Comparison of ENCODE assay signal across 35 cellular contexts in the genomic region with DNA sequence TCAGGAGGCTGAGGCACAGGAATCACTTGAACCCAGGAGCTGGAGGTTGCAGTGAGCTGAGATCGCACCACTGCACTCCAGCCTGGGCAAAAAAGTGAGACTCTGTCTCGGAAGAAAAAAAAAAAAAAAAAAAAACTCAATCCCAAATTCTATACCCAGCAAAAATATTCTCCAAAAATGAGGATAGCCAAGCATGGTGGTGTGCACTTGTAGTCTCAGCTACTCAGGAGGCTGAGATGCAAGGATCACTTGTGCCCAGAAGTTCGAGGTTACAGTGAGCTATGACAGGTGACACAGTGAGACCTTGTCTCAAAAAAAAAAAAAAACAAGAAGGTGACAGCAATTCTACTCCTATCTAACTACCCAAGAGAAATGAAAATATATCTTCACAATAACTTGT. TPM values are rescaled to one million over a fixed set of nuclear protein-coding genes. Genes with fewer than 3 reads are reported as not detected.
DNase-seq lines count a peak whose midpoint lies in the region; ATAC-seq, FAIRE-seq and TF ChIP-seq lines count a peak whose summit lies in the region.
"Had no signal": no experiment of that assay in that cellular context is flagged by ENCODE, and none has a peak within 500 bp of the region (broad histone marks: within the 10 kb centered on the region; RNA-seq: fewer than 3 reads in every experiment).

No MANE protein-coding gene starts in this region.

- H3K4me1 Mint-ChIP-seq in H9, result peaks cover 2% of the 10 kb centered on the region in 2 experiments

- H3T11ph ChIP-seq in H9 (ENCODE audit: low read length), result no peak overlapping the region

- H3K79me2 ChIP-seq in K562 (ENCODE audit: control insufficient read depth, insufficient read depth, low read length) (peaks cover 38% of the 10 kb centered on the region), H9 (ENCODE audit: insufficient read depth, low read length) (0 out of 2 replicates have a peak, but pooled peaks cover 2% of the 10 kb centered on the region)

- H3K18ac ChIP-seq in H9 (ENCODE audit: insufficient read length, low read depth, low read length), result no peak overlapping the region

- H3K9me3 ChIP-seq in HEK293 (ENCODE audit: control insufficient read depth, insufficient read depth, low read depth, low read length) (no peaks in the 10 kb centered on the region), K562 (replicated peaks; ENCODE audit: control insufficient read depth, insufficient read depth, low read depth, low read length) (no peaks in the 10 kb centered on the region; the same call in 1 of the 2 replicates), H9 (ENCODE audit: control insufficient read depth, low read depth, low read length) (no peaks in the 10 kb centered on the region)
- H3K9me3 ChIP-seq: A549, BE2C, Caco-2 had no signal

- TF ChIP-seq RAD21 in K562 (CRISPR knock-in tag; conservative IDR thresholded peaks at IDR 0.05 in 1 of 2, IDR thresholded peaks at IDR 0.05 in 1 of 2), result no peak

- H4K91ac ChIP-seq in H9 (ENCODE audit: insufficient read length, low read depth, low read length), result no peak overlapping the region

- H3K4me3 ChIP-seq in HEK293 (ENCODE audit: low read depth, low read length), result no peak overlapping the region
- H3K4me3 ChIP-seq in K562, result no peak overlapping the region
- H3K4me3 ChIP-seq: A549, BLaER1 had no signal

- TF ChIP-seq POLR2A in K562 (conservative IDR thresholded peaks at IDR 0.05), result no peak

- TF ChIP-seq CTCF in HEK293 (tag by site-specific recombination; IDR thresholded peaks at IDR 0.05) (no peak), K562 (IDR thresholded peaks at IDR 0.05 in 2 of 3, conservative IDR thresholded peaks at IDR 0.05 in 1 of 3; ENCODE audit: insufficient read depth in 2 of 3, low read depth in 1 of 3, low read length in 3 of 3) (no peak), H9 (conservative IDR thresholded peaks at IDR 0.05) (no peak)

- no peak overlapping the region for H3K14ac ChIP-seq in H9 (ENCODE audit: insufficient read depth, low read length)

- POLR2A ChIA-PET in HEK293 (lab: Yijun Ruan, JAX), result interaction anchor here (0.6 to 0.7 kb wide), 4 partner anchors 32 to 790 kb away, joined by 3 to 7 read pairs (median 6); no protein-coding TSS in a partner anchor
- POLR2A ChIA-PET in HEK293T (lab: Yijun Ruan, JAX), result no interaction called here
- POLR2A ChIA-PET in K562 (lab: Yijun Ruan, JAX), result interaction anchor here (1.0 to 1.2 kb wide), 2 partner anchors 8 to 14 kb away, joined by 3 to 4 read pairs; no protein-coding TSS in a partner anchor

- H2AFZ ChIP-seq in K562 (ENCODE audit: low read depth, low read length), result no peak overlapping the region
- H2AFZ ChIP-seq in H9 (ENCODE audit: low read length), result no peak overlapping the region

- H2BK15ac ChIP-seq in H9 (ENCODE audit: low read depth, low read length), result no peak overlapping the region

- CTCF ChIA-PET in HEK293 (lab: Yijun Ruan, JAX), result no interaction called here
- CTCF ChIA-PET in HEK293T (lab: Yijun Ruan, JAX), result interaction anchor here (0.7 kb wide), 1 partner anchor 602 kb away, joined by 3 read pairs; no protein-coding TSS in a partner anchor
- CTCF ChIA-PET in K562 (lab: Yijun Ruan, JAX; ENCODE audit: low intra/inter-chr PET ratio), result no interaction called here

- no peaks in the 10 kb centered on the region for H3K27me3 Mint-ChIP-seq in H9 (ENCODE audit: low read depth)
- H3K27me3 Mint-ChIP-seq: B cell; CD4-positive, alpha-beta memory T cell; CD4-positive, alpha-beta T cell; CD4-positive, CD25-positive, alpha-beta regulatory T cell; CD8-positive, alpha-beta memory T cell had no signal

- H3K23ac ChIP-seq in H9 (ENCODE audit: insufficient read length, low read depth, low read length), result no peak overlapping the region

- no peak overlapping the region for H2BK12ac ChIP-seq in H9 (ENCODE audit: insufficient read length, low read depth, low read length)

- H3K9me3 Mint-ChIP-seq in H9, result no peaks in the 10 kb centered on the region
- H3K9me3 Mint-ChIP-seq: CD4-positive, alpha-beta memory T cell; CD4-positive, alpha-beta T cell; CD4-positive, CD25-positive, alpha-beta regulatory T cell; CD8-positive, alpha-beta memory T cell; CD8-positive, alpha-beta T cell had no signal

- DNase-seq in HEK293T (ENCODE audit: extremely low spot score) (no peak), K562 (ENCODE audit: extremely low read depth in 1 of 4, low spot score in 3 of 4) (no peak), pons (ENCODE audit: low spot score) (no peak), H9 (no peak)
- no peak for DNase-seq in stimulated activated naive CD4-positive, alpha-beta T cell (lab: John Stamatoyannopoulos, UW)
- DNase-seq: 8988T; ACHN; AML-193; BE2C; C1 segment of cervical spinal cord; Caco-2; Calu3; CD4-positive, alpha-beta memory T cell; CD4-positive, alpha-beta T cell; CD4-positive, CD25-positive, alpha-beta regulatory T cell; CD8-positive, alpha-beta memory T cell; CD8-positive, alpha-beta T cell; COR-L47; DMS 273 treated with DMSO at 0.1 percent for 48 hours; DMS153; DMS53; DMS79; DMS79 treated with DMSO at 0.1 percent for 48 hours; DND-41; EL had no signal

- peaks cover 2% of the 10 kb centered on the region for H3K79me1 ChIP-seq in H9 (ENCODE audit: insufficient read depth, low read depth, low read length, poor library complexity, severe bottlenecking)

- 73% methylated on average over 3 of the region's 3 CpGs for WGBS in K562 (ENCODE audit: insufficient coverage, low coverage, missing lambda C conversion rate)
- WGBS in H9 (ENCODE audit: extremely low coverage, insufficient read length, low lambda C conversion rate), result no CpG with 5 or more reads among the region's 3 CpGs

- H2BK5ac ChIP-seq in H9 (ENCODE audit: insufficient read length, low read length), result no peak overlapping the region

- ATAC-seq in K562, result no peak
- ATAC-seq: A549; CD8-positive, alpha-beta T cell had no signal

- H4K5ac ChIP-seq in H9 (ENCODE audit: insufficient read length, low read depth, low read length), result no peak overlapping the region

- H4K8ac ChIP-seq in H9 (replicated peaks; ENCODE audit: insufficient read length, low read depth, low read length), result no peak overlapping the region

- no peaks in the 10 kb centered on the region for H3K27me3 ChIP-seq in K562 (ENCODE audit: control insufficient read depth in 2 of 2, insufficient read depth in 2 of 2, low read length in 2 of 2)
- no peaks in the 10 kb centered on the region for H3K27me3 ChIP-seq in H9 (ENCODE audit: insufficient read depth, low read length)
- H3K27me3 ChIP-seq: BE2C; BLaER1; BLaER1 treated with 17β-estradiol and CSF1 and Interleukin-3, amounts not matched to agents 10 nM and 100 nM had no signal

- peaks cover 1% of the 10 kb centered on the region for H3K23me2 ChIP-seq in H9 (ENCODE audit: insufficient read length, low read depth, low read length, poor library complexity, severe bottlenecking)

- FAIRE-seq in K562 (lab: Jason Lieb, UNC), result no peak
- FAIRE-seq: A204.1, A549, D721Med had no signal

- H3K4me2 ChIP-seq in K562 (ENCODE audit: insufficient read depth, low read length) (no peak overlapping the region), H9 (ENCODE audit: insufficient read depth, insufficient read length, low read length) (no peak overlapping the region)
- H3K4me2 ChIP-seq: A549; BLaER1; BLaER1 treated with 17β-estradiol and CSF1 and Interleukin-3, amounts not matched to agents 10 nM and 100 nM had no signal

- intact Hi-C loops in K562 (cut with micrococcal nuclease), result no loop called here

- in situ Hi-C loops in K562 (cut with MboI), result no loop called here

- no peak overlapping the region for H3K27ac ChIP-seq in HEK293 (ENCODE audit: extremely low read depth, low read depth, low read length)
- no peak overlapping the region for H3K27ac ChIP-seq in K562 (ENCODE audit: extremely low read depth, low read depth, low read length)
- H3K27ac ChIP-seq in H9 (ENCODE audit: insufficient read length, low read depth, low read length), result no peak overlapping the region
- H3K27ac ChIP-seq: 22Rv1; A549; BLaER1; BLaER1 treated with 17β-estradiol and CSF1 and Interleukin-3, amounts not matched to agents 10 nM and 100 nM; C4-2B had no signal

- H2BK20ac ChIP-seq in H9 (ENCODE audit: low read depth, low read length, poor library complexity, severe bottlenecking), result no peak overlapping the region

- no TSS peak for BruUV-seq in K562 (replicated peaks; lab: Mats Ljungman, UMichigan)

- no peak overlapping the region for H3K56ac ChIP-seq in H9 (ENCODE audit: insufficient read length, low read depth, low read length)

- H2AK5ac ChIP-seq in H9 (ENCODE audit: insufficient read length, low read length), result no peak overlapping the region

- H3K36me3 ChIP-seq in HEK293 (ENCODE audit: control insufficient read depth in 2 of 2, insufficient read depth in 1 of 2, low read length in 2 of 2) (no peaks in the 10 kb centered on the region; a peak in 1 of 3 replicates), K562 (ENCODE audit: control insufficient read depth, insufficient read depth, low read length) (peaks cover 4% of the 10 kb centered on the region; the same call in 1 of the 3 replicates)
- H3K36me3 ChIP-seq: BE2C had no signal

- H3K4me1 ChIP-seq in HEK293 (ENCODE audit: control insufficient read depth, insufficient read depth, low read length) (peaks cover 1% of the 10 kb centered on the region; the same call in 1 of the 2 replicates), K562 (replicated peaks in 1 of 2; ENCODE audit: control insufficient read depth in 2 of 2, insufficient read depth in 2 of 2, low read length in 2 of 2) (peaks cover 3% of the 10 kb centered on the region in 2 experiments; a peak in 2 of 5 replicates), H9 (ENCODE audit: insufficient read depth, low read length) (peaks cover under 1% of the 10 kb centered on the region; the same call in 1 of the 2 replicates)
- H3K4me1 ChIP-seq: BE2C, Caco-2 had no signal

- TF ChIP-seq EP300 in K562 (IDR thresholded peaks at IDR 0.05; ENCODE audit: low read length), result no peak

- H3K4ac ChIP-seq in H9 (ENCODE audit: low read depth, low read length), result no peak overlapping the region

- H3K4me3 Mint-ChIP-seq in H9, result no peak overlapping the region
- H3K4me3 Mint-ChIP-seq: B cell; CD14-positive monocyte; CD4-positive, alpha-beta T cell; CD4-positive, CD25-positive, alpha-beta regulatory T cell; CD8-positive, alpha-beta memory T cell; CD8-positive, alpha-beta T cell had no signal

- H4K20me1 ChIP-seq in K562 (replicated peaks; ENCODE audit: control insufficient read depth, insufficient read depth, low read length), result no peaks in the 10 kb centered on the region
- no peaks in the 10 kb centered on the region for H4K20me1 ChIP-seq in H9 (ENCODE audit: control insufficient read depth, insufficient read depth, insufficient read length)

- no peak overlapping the region for H3K9ac ChIP-seq in K562 (ENCODE audit: insufficient read depth in 1 of 2, low read depth in 2 of 2, low read length in 2 of 2)
- H3K9ac ChIP-seq in H9 (ENCODE audit: extremely low read depth, insufficient read length, low read length), result no peak overlapping the region
- H3K9ac ChIP-seq: BLaER1; BLaER1 treated with 17β-estradiol and CSF1 and Interleukin-3, amounts not matched to agents 10 nM and 100 nM had no signal

- no peak overlapping the region for H2BK120ac ChIP-seq in H9 (ENCODE audit: low read depth, low read length, poor library complexity, severe bottlenecking)

- H3K36me3 Mint-ChIP-seq in H9 (ENCODE audit: insufficient read depth in 1 of 3, low read depth in 3 of 3), result no peaks in the 10 kb centered on the region; a peak in 1 of 7 replicates

- no peaks in the 10 kb centered on the region for H3K9me1 ChIP-seq in K562 (ENCODE audit: control insufficient read depth, insufficient read depth, low read length)

- no peak overlapping the region for H3K27ac Mint-ChIP-seq in H9
- H3K27ac Mint-ChIP-seq: B cell; CD14-positive monocyte; CD4-positive, alpha-beta memory T cell; CD4-positive, alpha-beta T cell; CD8-positive, alpha-beta T cell had no signal

RNA-seq across cellular contexts. Expression of gene TMEM50B, which starts 6.4 kb away (rescaled TPM):
- 80.7 and 176 TPM in 2 replicates for total RNA-seq in K562 (2011; cell fraction: chromatin; rRNA removed; ENCODE audit: low replicate concordance)
- 63.4 and 65.5 TPM in 2 replicates for total RNA-seq in K562 (2011; cell fraction: nucleolus; rRNA removed)
- total RNA-seq in K562 (2011; cell fraction: nucleoplasm; rRNA removed), result 122 and 158 TPM in 2 replicates
- total RNA-seq in K562 (2014; rRNA removed), result 19.8 and 20.5 TPM in 2 replicates
- total RNA-seq in K562 (2014; rRNA removed; fragmentation: Illumina TruSeq; extraction: Trizol), result 28.9 and 29.6 TPM in 2 replicates
- 23.9 and 26.6 TPM in 2 replicates for total RNA-seq in K562 (2015; rRNA removed; fragmentation: Illumina TruSeq; extraction: Trizol)
- total RNA-seq in K562 (2021), result 24.1 and 25.7 TPM in 2 replicates
- 64.6 and 80.1 TPM in 2 replicates for polyA plus RNA-seq in K562 (2011; rRNA removed)
- 17.4 and 47.8 TPM in 2 replicates for polyA plus RNA-seq in K562 (2011; cell fraction: cytosol; rRNA removed)
- 123 and 167 TPM in 2 replicates for polyA plus RNA-seq in K562 (2011; cell fraction: nucleus; rRNA removed)
- 23.7 and 39.6 TPM in 2 replicates for polyA plus RNA-seq in K562 (2012)
- polyA plus RNA-seq in K562 (2014; fragmentation: Illumina TruSeq; extraction: Trizol), result 23.3 and 28.8 TPM in 2 replicates
- 10 to 100 TPM; 41.3 to 49.1 TPM for polyA plus RNA-seq in K562 (2014; fragmentation: Nextera tagmentation; extraction: Ambion mirVana)
- 39.6 and 40.7 TPM in 2 replicates for polyA plus RNA-seq in K562 (2014; rRNA removed)
- polyA minus RNA-seq in K562 (2011; rRNA and poly(A)+ RNA removed), result 23.1 and 28.5 TPM in 2 replicates
- 6.7 and 7.5 TPM in 2 replicates for polyA minus RNA-seq in K562 (2011; cell fraction: cytosol; rRNA and poly(A)+ RNA removed)
- 18.4 and 34.7 TPM in 2 replicates for polyA minus RNA-seq in K562 (2011; cell fraction: nucleus; rRNA and poly(A)+ RNA removed)
- 14.8 and 17.6 TPM in 2 replicates for total RNA-seq in H9 (2021)

RNA-seq across cellular contexts. Expression of gene DNAJC28, which starts 18.2 kb away (rescaled TPM):
- 1.8 and 5.7 TPM in 2 replicates for total RNA-seq in K562 (2011; cell fraction: chromatin; rRNA removed; ENCODE audit: low replicate concordance)
- 1.7 and 2.5 TPM in 2 replicates for total RNA-seq in K562 (2011; cell fraction: nucleolus; rRNA removed)
- total RNA-seq in K562 (2011; cell fraction: nucleoplasm; rRNA removed), result 1.8 and 2.3 TPM in 2 replicates
- total RNA-seq in K562 (2014; rRNA removed), result 0.53 and 1.6 TPM in 2 replicates
- 1.1 and 1.4 TPM in 2 replicates for total RNA-seq in K562 (2014; rRNA removed; fragmentation: Illumina TruSeq; extraction: Trizol)
- 0.72 and 1.2 TPM in 2 replicates for total RNA-seq in K562 (2015; rRNA removed; fragmentation: Illumina TruSeq; extraction: Trizol)
- 0.49 and 0.82 TPM in 2 replicates for total RNA-seq in K562 (2021)
- polyA plus RNA-seq in K562 (2011; rRNA removed), result 1.4 and 2.0 TPM in 2 replicates
- 0.24 and 0.29 TPM in 2 replicates for polyA plus RNA-seq in K562 (2011; cell fraction: cytosol; rRNA removed)
- 0.43 and 0.44 TPM in 2 replicates for polyA plus RNA-seq in K562 (2011; cell fraction: nucleus; rRNA removed)
- polyA plus RNA-seq in K562 (2012), result 0.39 and 0.74 TPM in 2 replicates
- 0.68 and 0.91 TPM in 2 replicates for polyA plus RNA-seq in K562 (2014; fragmentation: Illumina TruSeq; extraction: Trizol)
- polyA plus RNA-seq in K562 (2014; fragmentation: Nextera tagmentation; extraction: Ambion mirVana), result under 1 TPM; 0.75 to 0.92 TPM
- 1.3 and 2.5 TPM in 2 replicates for polyA plus RNA-seq in K562 (2014; rRNA removed)
- 1.7 and 3.1 TPM in 2 replicates for polyA minus RNA-seq in K562 (2011; rRNA and poly(A)+ RNA removed)
- 0.48 TPM in 1 of 2 replicates, not detected in the other for polyA minus RNA-seq in K562 (2011; cell fraction: cytosol; rRNA and poly(A)+ RNA removed)
- 1.1 and 2.6 TPM in 2 replicates for polyA minus RNA-seq in K562 (2011; cell fraction: nucleus; rRNA and poly(A)+ RNA removed)
- 3.4 and 3.7 TPM in 2 replicates for total RNA-seq in H9 (2021)
- total RNA-seq: CD4-positive, alpha-beta T cell had no signal

Comparison
In these comparisons a context has a peak if more than half of its experiments do, and no peak if none do; other contexts are left out.
1. Of the 44 proteins assayed by ChIP-seq in both K562 and HEK293: peak only in K562: none; only in HEK293: ZNF140; in both: none; in neither: 43.